ENCODE assay signal across 8 cellular contexts in genomic region chr7:74173866-74174605, GRCh38. TPM values are rescaled to one million over a fixed set of nuclear protein-coding genes. Genes with fewer than 3 reads are reported as not detected.
DNase-seq lines count a peak whose midpoint lies in the region; ATAC-seq, FAIRE-seq and TF ChIP-seq lines count a peak whose summit lies in the region.

Gene EIF4H (plus strand): TSS chr7:74174356. CDS start chr7:74174384, 28 bp downstream.

- H3K27ac ChIP-seq in smooth muscle cell (ENCODE audit: low read depth) = peak within 1 kb of the TSS; percentile 90

- DNase-seq in AG08395 (ENCODE audit: low spot score) (peak; percentile 98), NCI-H226 (peak; percentile 89), WTC11 (ENCODE audit: low spot score) (peak; percentile 93), bronchial epithelial cell (ENCODE audit: low read depth) (peak; percentile 83), iPS-NIHi7 (ENCODE audit: extremely low spot score) (peak; percentile 95), smooth muscle cell (lab: John Stamatoyannopoulos, UW; ENCODE audit: unreplicated experiment) (peak; percentile 85)

- H3K4me1 ChIP-seq in smooth muscle cell (ENCODE audit: low read depth) = peaks cover 23% of the 10 kb centered on the region

- no peaks in the 10 kb centered on the region for H3K27me3 ChIP-seq in bronchial epithelial cell (ENCODE audit: control insufficient read depth, insufficient read depth, low read length)
- H3K27me3 ChIP-seq in smooth muscle cell (ENCODE audit: low read depth) = no peaks in the 10 kb centered on the region

- TF ChIP-seq CTCF in WTC11 (IDR thresholded peaks at IDR 0.05) = no peak
- TF ChIP-seq CTCF in bronchial epithelial cell (IDR thresholded peaks at IDR 0.05; ENCODE audit: insufficient read depth, low read length, severe bottlenecking) = no peak
- no peak for TF ChIP-seq CTCF in smooth muscle cell (IDR thresholded peaks at IDR 0.05; ENCODE audit: borderline replicate concordance, insufficient read depth, poor library complexity, severe bottlenecking)

- H3K9ac ChIP-seq in smooth muscle cell (ENCODE audit: low read depth) = peak within 1 kb of the TSS; percentile 98

- peaks cover 19% of the 10 kb centered on the region for H3K36me3 Mint-ChIP-seq in WTC11

- peak within 1 kb of the TSS; percentile 92 for H3K4me3 Mint-ChIP-seq in WTC11

- FAIRE-seq in bronchial epithelial cell (lab: Jason Lieb, UNC) = no peak

- H4K20me1 ChIP-seq in smooth muscle cell (ENCODE audit: low read depth) = peaks cover 43% of the 10 kb centered on the region

- POLR2A ChIA-PET in WTC11 (lab: Charles Lee) = interaction anchor here (1.0 to 1.7 kb wide), 5 partner anchors 8 to 90 kb away, joined by 3 to 6 read pairs (median 3); partner anchors contain the start of gene LIMK1

- H3K36me3 ChIP-seq in bronchial epithelial cell (ENCODE audit: control insufficient read depth, insufficient read depth, low read length) (peaks cover 3% of the 10 kb centered on the region), smooth muscle cell (ENCODE audit: low read depth) (no peaks in the 10 kb centered on the region)

- H3K79me2 ChIP-seq in smooth muscle cell (ENCODE audit: low read depth) = peaks cover 46% of the 10 kb centered on the region

- no peaks in the 10 kb centered on the region for H3K9me3 Mint-ChIP-seq in WTC11

- H3K27ac Mint-ChIP-seq in WTC11 = peak within 1 kb of the TSS; percentile 93

- no peaks in the 10 kb centered on the region for H3K9me3 ChIP-seq in smooth muscle cell (replicated peaks; ENCODE audit: low read depth)

- in situ Hi-C loops in GM18951 (cut with MboI; ENCODE audit: low sequenced_read_pairs, unreplicated experiment) = loop anchor here (10.0 kb wide), 1 partner anchor 119 kb away; no protein-coding TSS in a partner anchor

- peak within 1 kb of the TSS; percentile 65 for H2AFZ ChIP-seq in smooth muscle cell (ENCODE audit: low read depth)

- 1% methylated on average over 62 of the region's 95 CpGs for WGBS in smooth muscle cell (ENCODE audit: low lambda C conversion rate)

- ATAC-seq in HG03175 (IDR thresholded peaks at IDR 0.05; ENCODE audit: unreplicated experiment) = peak; percentile 79
- peak; percentile 82 for ATAC-seq in WTC11

- TF ChIP-seq POLR2A in GM18951 (IDR thresholded peaks at IDR 0.05; ENCODE audit: extremely low read depth, insufficient read depth, insufficient read length) = peak; percentile 96

- H3K4me2 ChIP-seq in smooth muscle cell = peak within 1 kb of the TSS; percentile 99

- H3K4me3 ChIP-seq in bronchial epithelial cell (ENCODE audit: low read depth, low read length) (peak within 1 kb of the TSS; percentile 71), smooth muscle cell (peak within 1 kb of the TSS; percentile 78)

- H3F3A ChIP-seq in smooth muscle cell (ENCODE audit: low read depth) = peaks cover 3% of the 10 kb centered on the region

- no peaks in the 10 kb centered on the region for H3K27me3 Mint-ChIP-seq in WTC11 (ENCODE audit: low read depth)

- peaks cover 47% of the 10 kb centered on the region for H3K4me1 Mint-ChIP-seq in WTC11

- CTCF ChIA-PET in WTC11 (lab: Charles Lee) = interaction anchor here (0.6 to 3.2 kb wide), 7 partner anchors 10 to 108 kb away, joined by 3 to 15 read pairs (median 5); no protein-coding TSS in a partner anchor

TF ChIP-seq in WTC11, 78 proteins besides CTCF, POLR2A, EP300 and RAD21 (continues in another document):
- TF ChIP-seq FOXK1 (CRISPR knock-in tag; IDR thresholded peaks at IDR 0.05) (peak; percentile 76), NFYB (CRISPR knock-in tag; conservative IDR thresholded peaks at IDR 0.05; ENCODE audit: low read depth) (no peak), NFE2L1 (CRISPR knock-in tag; IDR thresholded peaks at IDR 0.05) (peak; percentile 12; the same call in 1 of the 2 replicates), RELA (CRISPR knock-in tag; IDR thresholded peaks at IDR 0.05; ENCODE audit: borderline replicate concordance) (0 out of 2 replicates have a peak, but pooled peaks have one; percentile 17), USF1 (CRISPR knock-in tag; IDR thresholded peaks at IDR 0.05) (peak; percentile 89), FOXP4 (CRISPR knock-in tag; IDR thresholded peaks at IDR 0.05) (peak; percentile 70), PRDM15 (CRISPR knock-in tag; IDR thresholded peaks at IDR 0.05) (0 out of 2 replicates have a peak, but pooled peaks have one; percentile 33), STAT6 (CRISPR knock-in tag; conservative IDR thresholded peaks at IDR 0.05; ENCODE audit: low read depth) (no peak)

RNA-seq across cellular contexts. Expression of gene EIF4H, which starts in this region (rescaled TPM):
- total RNA-seq in WTC11 (2021) (355 to 373 TPM (median 371 TPM) in 3 replicates), bronchial epithelial cell (370 and 440 TPM in 2 replicates), smooth muscle cell (168 and 198 TPM in 2 replicates)
- 222 and 241 TPM in 2 replicates for polyA plus RNA-seq in smooth muscle cell

Comparison
In these comparisons a context has a peak if more than half of its experiments do, and no peak if none do; other contexts are left out.
1. Peak in every context shown above with its lines: DNase-seq, ATAC-seq, H3K4me3 ChIP-seq and H3K27ac ChIP-seq.